8 cellular contexts compared by ENCODE assay signal in genomic region chr2:172095146-172095904, GRCh38. TPM values are rescaled to one million over a fixed set of nuclear protein-coding genes. Genes with fewer than 3 reads are reported as not detected.
DNase-seq lines count a peak whose midpoint lies in the region; ATAC-seq and TF ChIP-seq lines count a peak whose summit lies in the region.

No MANE protein-coding gene starts in this region.

- peaks cover 39% of the 10 kb centered on the region for H3K4me1 Mint-ChIP-seq in activated naive CD4-positive, alpha-beta T cell treated with anti-CD3 and anti-CD28 coated beads, Interleukin-2, amount 10 ng/mL, durations not matched to agents 7 days and 5 days

- H3K4me3 ChIP-seq in BLaER1 (peak overlapping the region; percentile 47; the same call in 1 of the 2 replicates), heart right ventricle (peak overlapping the region in 9 of 10 donors; percentile 20 to 53 (median 44)), retinal pigment epithelial cell (ENCODE audit: low read length) (peak overlapping the region; percentile 22)

- DNase-seq in GOT3 (lab: John Stamatoyannopoulos, UW): peak; percentile 67
- peak; percentile 67 for DNase-seq in RPMI8226
- DNase-seq in activated naive CD4-positive, alpha-beta T cell treated with anti-CD3 and anti-CD28 coated beads, Interleukin-2, amount 10 ng/mL, durations not matched to agents 7 days and 5 days: peak; percentile 77
- DNase-seq in heart right ventricle: peak in 1 of 2 donors; percentile 36
- no peak for DNase-seq in retinal pigment epithelial cell (ENCODE audit: low read depth)

- H3K27me3 Mint-ChIP-seq in activated naive CD4-positive, alpha-beta T cell treated with anti-CD3 and anti-CD28 coated beads, Interleukin-2, amount 10 ng/mL, durations not matched to agents 7 days and 5 days: peaks cover 97% of the 10 kb centered on the region

- peaks cover 3% of the 10 kb centered on the region for H3K36me3 Mint-ChIP-seq in activated naive CD4-positive, alpha-beta T cell treated with anti-CD3 and anti-CD28 coated beads, Interleukin-2, amount 10 ng/mL, durations not matched to agents 7 days and 5 days

- peaks cover 100% of the 10 kb centered on the region for H3K27me3 ChIP-seq in BLaER1
- H3K27me3 ChIP-seq in heart right ventricle: peaks cover 95 to 100% (median 100%) of the 10 kb centered on the region in 7 donors

- H3K9ac ChIP-seq in BLaER1: no peak overlapping the region

- TF ChIP-seq CTCF in heart right ventricle (IDR thresholded peaks at IDR 0.05): no peak
- TF ChIP-seq CTCF in retinal pigment epithelial cell (conservative IDR thresholded peaks at IDR 0.05; ENCODE audit: low read depth, low read length): no peak

- ATAC-seq in heart right ventricle (peak in 7 of 8 donors; percentile 26 to 48 (median 40)), GM21576 (IDR thresholded peaks at IDR 0.05; ENCODE audit: unreplicated experiment) (no peak), HG02678 (IDR thresholded peaks at IDR 0.05; ENCODE audit: unreplicated experiment) (no peak)

- no peak overlapping the region for H3K27ac ChIP-seq in BLaER1
- H3K27ac ChIP-seq in heart right ventricle: no peak overlapping the region

- H3K4me1 ChIP-seq in BLaER1 (peaks cover 32% of the 10 kb centered on the region), heart right ventricle (peaks cover 25 to 64% (median 53%) of the 10 kb centered on the region in 9 donors)

- H3K9me3 Mint-ChIP-seq in activated naive CD4-positive, alpha-beta T cell treated with anti-CD3 and anti-CD28 coated beads, Interleukin-2, amount 10 ng/mL, durations not matched to agents 7 days and 5 days: no peaks in the 10 kb centered on the region

- H4K20me1 ChIP-seq in BLaER1: peaks cover 99% of the 10 kb centered on the region

- no peaks in the 10 kb centered on the region for H3K9me3 ChIP-seq in BLaER1
- no peaks in the 10 kb centered on the region for H3K9me3 ChIP-seq in heart right ventricle

- CTCF ChIA-PET in activated naive CD4-positive, alpha-beta T cell treated with anti-CD3 and anti-CD28 coated beads, Interleukin-2, amount 10 ng/mL, durations not matched to agents 7 days and 5 days (lab: Charles Lee): interaction anchor here (1.1 to 2.5 kb wide), 3 partner anchors 10 to 387 kb away, joined by 3 to 11 read pairs (median 6); partner anchors contain the start of gene DLX1

- 2% methylated on average over 51 of the region's 51 CpGs for WGBS in heart right ventricle, 2 donors

- peak overlapping the region; percentile 56 for H3K4me2 ChIP-seq in BLaER1

- intact Hi-C loops in heart right ventricle (cut with DNase I): no loop called here

- H3K27ac Mint-ChIP-seq in activated naive CD4-positive, alpha-beta T cell treated with anti-CD3 and anti-CD28 coated beads, Interleukin-2, amount 10 ng/mL, durations not matched to agents 7 days and 5 days: peak overlapping the region; percentile 64

- H3K4me3 Mint-ChIP-seq in activated naive CD4-positive, alpha-beta T cell treated with anti-CD3 and anti-CD28 coated beads, Interleukin-2, amount 10 ng/mL, durations not matched to agents 7 days and 5 days: peak overlapping the region; percentile 77

- H3K36me3 ChIP-seq in BLaER1: no peaks in the 10 kb centered on the region
- no peaks in the 10 kb centered on the region for H3K36me3 ChIP-seq in heart right ventricle

RNA-seq across cellular contexts. Expression of gene DLX2, which starts 7.4 kb away (rescaled TPM):
- total RNA-seq in heart right ventricle: under 1 TPM in 1 of 10 donors, not detected in 9; 0.11 TPM
- not detected for polyA plus RNA-seq in heart right ventricle

RNA-seq across cellular contexts. Expression of gene DLX1, which starts 10.0 kb away (rescaled TPM):
- under 1 TPM in 1 of 10 donors, not detected in 9; 0.41 TPM for total RNA-seq in heart right ventricle
- under 1 TPM in 1 of 2 donors, not detected in 1; 0.10 TPM for polyA plus RNA-seq in heart right ventricle

Comparison
In these comparisons a context has a peak if more than half of its experiments do, and no peak if none do; other contexts are left out.
1. ATAC-seq: peak in heart right ventricle (7 of 8); none in GM21576 (single experiment) and HG02678 (single experiment).
2. Peak in every context shown above with its lines, with median percentiles within 50 percentile points of each other: H3K4me3 ChIP-seq.